ENCODE assay signal across 14 cellular contexts in genomic region chr9:13555989-13556500, GRCh38.
"Had no signal": no experiment of that assay in that cellular context is flagged by ENCODE, and none has a peak within 500 bp of the region (broad histone marks: within the 10 kb centered on the region; RNA-seq: fewer than 3 reads in every experiment).

No MANE protein-coding gene starts in this region.

- H3K36me3 ChIP-seq: brain microvascular endothelial cell, pancreas, thyroid gland had no signal

- H3K9me3 ChIP-seq: thyroid gland had no signal

- FAIRE-seq: keratinocyte, pancreas had no signal

- DNase-seq: activated B cell treated with CpG ODN at 0.5 μM for 24 hours; activated CD4-positive, alpha-beta T cell treated with anti-CD3 and anti-CD28 coated beads, Interleukin-2, amount 10 ng/mL, durations not matched to agents 24 days and 14 days; activated naive CD8-positive, alpha-beta T cell treated with anti-CD3 and anti-CD28 coated beads, Interleukin-2, amount 10 ng/mL, durations not matched to agents 7 days and 5 days; brain microvascular endothelial cell; effector CD4-positive, alpha-beta T cell; foreskin fibroblast; hippocampal formation; naive B cell; pancreas; stimulated activated CD4-positive, alpha-beta T cell treated with anti-CD3 and anti-CD28 coated beads, Interleukin-2, amount 100 ng/mL, for 24 hours; thyroid gland had no signal

- H3K4me1 ChIP-seq: pancreas, thyroid gland had no signal

- H3K27me3 ChIP-seq: brain microvascular endothelial cell, thyroid gland had no signal

- ATAC-seq: left lobe of liver, pancreas had no signal

- H3K4me3 ChIP-seq: coronary artery, pancreas, thyroid gland had no signal

- H3K27ac ChIP-seq: brain microvascular endothelial cell, coronary artery, pancreas, thyroid gland had no signal
